Comparison of ENCODE assay signal across 1 cellular context in genomic region chr13:28047784-28048388, GRCh38.
TF ChIP-seq lines count a peak whose summit lies in the region.

No MANE protein-coding gene starts in this region.

TF ChIP-seq in WTC11, 78 proteins besides CTCF, POLR2A, EP300 and RAD21 (continued from another document):
- TF ChIP-seq ZNF512 (CRISPR knock-in tag; IDR thresholded peaks at IDR 0.05; ENCODE audit: borderline replicate concordance) (no peak), ERG (CRISPR knock-in tag; IDR thresholded peaks at IDR 0.05) (no peak), MXD4 (CRISPR knock-in tag; IDR thresholded peaks at IDR 0.05; ENCODE audit: borderline replicate concordance) (no peak), PREB (CRISPR knock-in tag; IDR thresholded peaks at IDR 0.05; ENCODE audit: borderline replicate concordance) (no peak), STAT6 (CRISPR knock-in tag; conservative IDR thresholded peaks at IDR 0.05; ENCODE audit: low read depth) (no peak), NFATC4 (CRISPR knock-in tag; IDR thresholded peaks at IDR 0.05) (no peak), TEAD4 (CRISPR knock-in tag; IDR thresholded peaks at IDR 0.05) (no peak), FOXJ3 (CRISPR knock-in tag; IDR thresholded peaks at IDR 0.05; ENCODE audit: borderline replicate concordance) (no peak), MYBL2 (CRISPR knock-in tag; IDR thresholded peaks at IDR 0.05) (no peak), ETV6 (CRISPR knock-in tag; IDR thresholded peaks at IDR 0.05) (no peak)
